ENCODE assay signal across 8 cellular contexts in genomic region chr17:62478976-62479894, GRCh38.
DNase-seq lines count a peak whose midpoint lies in the region; ATAC-seq and TF ChIP-seq lines count a peak whose summit lies in the region.
"Not testable (repeated sequence)": the region's sequence is repeated elsewhere in the genome, so short reads cannot be mapped to it uniquely, and the experiment has no call there.

No MANE protein-coding gene starts in this region.

- CTCF ChIA-PET in activated naive CD4-positive, alpha-beta T cell treated with anti-CD3 and anti-CD28 coated beads, Interleukin-2, amount 10 ng/mL, durations not matched to agents 7 days and 5 days (lab: Charles Lee), result not testable (repeated sequence)

- peaks cover 41% of the 10 kb centered on the region for H3K4me1 Mint-ChIP-seq in activated naive CD4-positive, alpha-beta T cell treated with anti-CD3 and anti-CD28 coated beads, Interleukin-2, amount 10 ng/mL, durations not matched to agents 7 days and 5 days

- peak overlapping the region; percentile 72 for H3K4me3 ChIP-seq in fibroblast of pulmonary artery (replicated peaks; ENCODE audit: low read depth, low read length)
- peak overlapping the region; percentile 63 to 76 for H3K4me3 ChIP-seq in mucosa of rectum (ENCODE audit: low read length in 2 of 2)

- H3K4me3 Mint-ChIP-seq in activated naive CD4-positive, alpha-beta T cell treated with anti-CD3 and anti-CD28 coated beads, Interleukin-2, amount 10 ng/mL, durations not matched to agents 7 days and 5 days, result peak overlapping the region; percentile 92

- H3K27ac Mint-ChIP-seq in activated naive CD4-positive, alpha-beta T cell treated with anti-CD3 and anti-CD28 coated beads, Interleukin-2, amount 10 ng/mL, durations not matched to agents 7 days and 5 days, result peak overlapping the region; percentile 96

- H3K9me3 Mint-ChIP-seq in activated naive CD4-positive, alpha-beta T cell treated with anti-CD3 and anti-CD28 coated beads, Interleukin-2, amount 10 ng/mL, durations not matched to agents 7 days and 5 days, result not testable (repeated sequence)

- DNase-seq in COLO829 (ENCODE audit: low spot score), result peak; percentile 1
- DNase-seq in activated naive CD4-positive, alpha-beta T cell treated with anti-CD3 and anti-CD28 coated beads, Interleukin-2, amount 10 ng/mL, durations not matched to agents 7 days and 5 days, result peak; percentile 61
- not testable (repeated sequence) for DNase-seq in fibroblast of pulmonary artery (ENCODE audit: low read depth)
- DNase-seq in stimulated activated CD8-positive, alpha-beta memory T cell treated with anti-CD3 and anti-CD28 coated beads, Interleukin-12 subunit alpha, Interleukin-12 subunit beta, amount 100 ng/mL, for 24 hours (ENCODE audit: extremely low read depth), result peak; percentile 12

- H3K27me3 Mint-ChIP-seq in activated naive CD4-positive, alpha-beta T cell treated with anti-CD3 and anti-CD28 coated beads, Interleukin-2, amount 10 ng/mL, durations not matched to agents 7 days and 5 days, result not testable (repeated sequence)

- H3K4me1 ChIP-seq in mucosa of rectum (ENCODE audit: control insufficient read depth in 2 of 2, insufficient read depth in 2 of 2, low read length in 2 of 2), result not testable (repeated sequence)

- TF ChIP-seq CTCF in fibroblast of pulmonary artery (IDR thresholded peaks at IDR 0.05; ENCODE audit: low read length, missing control alignments), result not testable (repeated sequence)

- peaks cover 22% of the 10 kb centered on the region for H3K36me3 Mint-ChIP-seq in activated naive CD4-positive, alpha-beta T cell treated with anti-CD3 and anti-CD28 coated beads, Interleukin-2, amount 10 ng/mL, durations not matched to agents 7 days and 5 days

- H3K9ac ChIP-seq in mucosa of rectum (ENCODE audit: low read depth in 1 of 2, low read length in 2 of 2), result peak overlapping the region; percentile 65 to 79

- peak overlapping the region; percentile 83 to 89 for H3K27ac ChIP-seq in mucosa of rectum (ENCODE audit: low read depth in 2 of 2, low read length in 2 of 2)

- H3K36me3 ChIP-seq in mucosa of rectum (ENCODE audit: control insufficient read depth in 2 of 2, insufficient read depth in 2 of 2, low read length in 2 of 2), result not testable (repeated sequence)

- ATAC-seq in GM21447 (IDR thresholded peaks at IDR 0.05; ENCODE audit: unreplicated experiment) (peak; percentile 26), HG03520 (IDR thresholded peaks at IDR 0.05; ENCODE audit: unreplicated experiment) (peak; percentile 30), SK-N-SH treated with all-trans-retinoic acid at 6 μM for 48 hours (peak; percentile 45)

- not testable (repeated sequence) for H3K9me3 ChIP-seq in mucosa of rectum (ENCODE audit: control insufficient read depth in 2 of 2, low read length in 2 of 2)

- not testable (repeated sequence) for H3K27me3 ChIP-seq in mucosa of rectum (ENCODE audit: control insufficient read depth in 2 of 2, insufficient read depth in 2 of 2, low read length in 2 of 2)
